20 cellular contexts compared by ENCODE assay signal in genomic region chr1:87140831-87141540, GRCh38.
DNase-seq lines count a peak whose midpoint lies in the region; ATAC-seq and TF ChIP-seq lines count a peak whose summit lies in the region.
"Had no signal": no experiment of that assay in that cellular context is flagged by ENCODE, and none has a peak within 500 bp of the region (broad histone marks: within the 10 kb centered on the region; RNA-seq: fewer than 3 reads in every experiment).

No MANE protein-coding gene starts in this region.

- H3K27me3 ChIP-seq in IMR-90 (ENCODE audit: control insufficient read depth, insufficient read depth, low read length) (peaks cover 3% of the 10 kb centered on the region; the same call in 1 of the 2 replicates), brain microvascular endothelial cell (replicated peaks) (no peaks in the 10 kb centered on the region), lower lobe of right lung (ENCODE audit: low read depth) (no peaks in the 10 kb centered on the region)
- H3K27me3 ChIP-seq: neutrophil, Peyer's patch, right atrium auricular region, uterus had no signal

- in situ Hi-C loops in IMR-90 (cut with MboI; ENCODE audit: low sequenced_read_pairs), result loop anchor here (25.0 kb wide), 1 partner anchor 921 kb away; no protein-coding TSS in a partner anchor
- in situ Hi-C loops in brain microvascular endothelial cell (cut with HindIII; ENCODE audit: low pct_ligation_motif_present, low sequenced_read_pairs), result loop anchor here (25.0 kb wide), 1 partner anchor 821 kb away; no protein-coding TSS in a partner anchor

- H3K79me1 ChIP-seq in IMR-90 (ENCODE audit: low read depth in 1 of 2, low read length in 2 of 2), result no peaks in the 10 kb centered on the region

- WGBS in IMR-90 (ENCODE audit: extremely low coverage in 2 of 2, insufficient read length in 1 of 2), 2 experiments, result no CpG with 5 or more reads among the region's 2 CpGs

- CTCF ChIA-PET in IMR-90 (lab: Yijun Ruan, JAX), result no interaction called here

- TF ChIP-seq CTCF in IMR-90 (conservative IDR thresholded peaks at IDR 0.05; ENCODE audit: low read depth, low read length) (no peak), brain microvascular endothelial cell (IDR thresholded peaks at IDR 0.05; ENCODE audit: low read depth, low read length, missing control alignments) (no peak), lower lobe of right lung (IDR thresholded peaks at IDR 0.05) (no peak)

- H3K18ac ChIP-seq in IMR-90 (ENCODE audit: low read depth, low read length), result no peak overlapping the region

- no peak overlapping the region for H2BK20ac ChIP-seq in IMR-90 (ENCODE audit: low read depth, low read length)

- H3K23ac ChIP-seq in IMR-90 (ENCODE audit: low read depth, low read length), result no peak overlapping the region

- H2AK9ac ChIP-seq in IMR-90 (replicated peaks; ENCODE audit: low read depth, low read length, poor library complexity), result no peak overlapping the region

- no peaks in the 10 kb centered on the region for H4K20me1 ChIP-seq in IMR-90 (ENCODE audit: insufficient read depth, low read length)

- no peak overlapping the region for H3K56ac ChIP-seq in IMR-90 (ENCODE audit: extremely low read depth, insufficient read depth, low read length)

- no peak overlapping the region for H2AFZ ChIP-seq in IMR-90 (replicated peaks; ENCODE audit: low read length, poor library complexity)

- intact Hi-C loops in IMR-90 (cut with micrococcal nuclease) (no loop called here), lower lobe of right lung (cut with DNase I) (no loop called here)

- H3K9me1 ChIP-seq in IMR-90 (ENCODE audit: insufficient read depth, low read length), result no peaks in the 10 kb centered on the region

- no peak overlapping the region for H3K9ac ChIP-seq in IMR-90 (ENCODE audit: low read depth, low read length)

- dilution Hi-C loops in IMR-90 (cut with HindIII; ENCODE audit: low sequenced_read_pairs, unreplicated experiment), result no loop called here

- H3K4me1 ChIP-seq in IMR-90 (ENCODE audit: control insufficient read depth, insufficient read depth, low read length), result no peaks in the 10 kb centered on the region
- H3K4me1 ChIP-seq in lower lobe of right lung, result peaks cover 4% of the 10 kb centered on the region
- H3K4me1 ChIP-seq: Peyer's patch, right atrium auricular region, uterus had no signal

- H3K4me3 ChIP-seq in IMR-90 (ENCODE audit: insufficient read depth, low read depth, low read length) (no peak overlapping the region), brain microvascular endothelial cell (ENCODE audit: low read depth, low read length) (no peak overlapping the region), lower lobe of right lung (no peak overlapping the region)
- H3K4me3 ChIP-seq: K562, Peyer's patch, right atrium auricular region, uterus had no signal

- H3K4me2 ChIP-seq in IMR-90 (ENCODE audit: low read depth, low read length), result no peak overlapping the region

- H3K36me3 ChIP-seq in IMR-90 (ENCODE audit: control insufficient read depth, insufficient read depth, low read length) (no peaks in the 10 kb centered on the region), brain microvascular endothelial cell (replicated peaks) (no peaks in the 10 kb centered on the region), lower lobe of right lung (no peaks in the 10 kb centered on the region)
- H3K36me3 ChIP-seq: neutrophil, Peyer's patch, right atrium auricular region, uterus had no signal

- H2BK5ac ChIP-seq in IMR-90 (ENCODE audit: low read depth, low read length, poor library complexity, severe bottlenecking), result no peak overlapping the region

- TF ChIP-seq POLR2A in IMR-90 (IDR thresholded peaks at IDR 0.05; ENCODE audit: low read depth, low read length), result no peak

- ATAC-seq in IMR-90 (ENCODE audit: low read depth), result no peak; the same call in 1 of the 2 replicates
- peak; percentile 40 to 49 for ATAC-seq in lower lobe of right lung
- ATAC-seq in HG02870 (IDR thresholded peaks at IDR 0.05; ENCODE audit: unreplicated experiment), result no peak
- ATAC-seq: activated T-cell treated with anti-CD3 and anti-CD28 coated beads, Interleukin-2, amount 50 U/mL, for 4 hours; K562; left colon; stimulated activated naive CD8-positive, alpha-beta T cell treated with anti-CD3 and anti-CD28 coated beads, Interleukin-15, amount 100 ng/mL, for 72 hours had no signal

- peak; percentile 22 for DNase-seq in AG20443 (ENCODE audit: low spot score)
- DNase-seq in IMR-90, result peak; percentile 27
- DNase-seq in brain microvascular endothelial cell, result peak; percentile 20
- DNase-seq in lower lobe of right lung, result no peak
- DNase-seq in DMS153 (lab: John Stamatoyannopoulos, UW), result no peak
- DNase-seq in NAMALWA (ENCODE audit: low spot score), result no peak
- no peak for DNase-seq in hepatic stellate cell (ENCODE audit: low spot score)
- DNase-seq: activated CD4-positive, alpha-beta memory T cell treated with anti-CD3 and anti-CD28 coated beads for 36 hours; activated naive CD8-positive, alpha-beta T cell treated with anti-CD3 and anti-CD28 coated beads, Interleukin-2, amount 10 ng/mL, durations not matched to agents 7 days and 5 days; activated T-cell treated with anti-CD3 and anti-CD28 coated beads, Interleukin-2, amount 50 U/mL, for 4 hours; GDM1; hypothalamus; left colon; Peyer's patch; stimulated activated naive CD8-positive, alpha-beta T cell treated with anti-CD3 and anti-CD28 coated beads, Interleukin-15, amount 100 ng/mL, for 72 hours; uterus had no signal

- no peak for TF ChIP-seq RAD21 in IMR-90 (IDR thresholded peaks at IDR 0.05; ENCODE audit: low read length)

- no peak overlapping the region for H4K5ac ChIP-seq in IMR-90 (ENCODE audit: low read depth, low read length)

- H3K9me3 ChIP-seq in IMR-90 (ENCODE audit: control insufficient read depth, insufficient read depth, low read length) (no peaks in the 10 kb centered on the region), lower lobe of right lung (no peaks in the 10 kb centered on the region)
- H3K9me3 ChIP-seq: neutrophil, Peyer's patch, right atrium auricular region, uterus had no signal

- no TSS peak for BruUV-seq in IMR-90 (replicated peaks; lab: Mats Ljungman, UMichigan)

- H3K27ac ChIP-seq in IMR-90 (ENCODE audit: insufficient read depth, low read length), result no peak overlapping the region
- no peak overlapping the region for H3K27ac ChIP-seq in brain microvascular endothelial cell
- no peak overlapping the region for H3K27ac ChIP-seq in lower lobe of right lung
- H3K27ac ChIP-seq: neutrophil, Peyer's patch, right atrium auricular region, uterus had no signal

- no peak overlapping the region for H2BK120ac ChIP-seq in IMR-90 (ENCODE audit: low read depth, low read length)

- no peak overlapping the region for H2BK15ac ChIP-seq in IMR-90 (ENCODE audit: low read depth, low read length)

- no peak overlapping the region for H2AK5ac ChIP-seq in IMR-90 (ENCODE audit: low read depth, low read length)

- H4K8ac ChIP-seq in IMR-90 (ENCODE audit: low read depth in 2 of 2, low read length in 2 of 2), result no peak overlapping the region

- POLR2A ChIA-PET in IMR-90 (lab: Charles Lee; ENCODE audit: unreplicated experiment), result no interaction called here

- H3K14ac ChIP-seq in IMR-90 (replicated peaks; ENCODE audit: low read depth, low read length), result no peak overlapping the region

- H4K91ac ChIP-seq in IMR-90 (ENCODE audit: insufficient read depth, low read depth, low read length), result no peak overlapping the region

- H3K4ac ChIP-seq in IMR-90 (ENCODE audit: low read depth, low read length), result no peak overlapping the region

TF ChIP-seq in IMR-90, 13 proteins besides CTCF, POLR2A, EP300 and RAD21:
- TF ChIP-seq SMC3 (IDR thresholded peaks at IDR 0.05; ENCODE audit: low read depth, low read length) (no peak), FOS (IDR thresholded peaks at IDR 0.05; ENCODE audit: low read depth, low read length) (no peak), BHLHE40 (IDR thresholded peaks at IDR 0.05; ENCODE audit: low read depth, low read length) (no peak), RFX5 (IDR thresholded peaks at IDR 0.05; ENCODE audit: low read depth, low read length) (no peak), ELK1 (IDR thresholded peaks at IDR 0.05; ENCODE audit: borderline replicate concordance, low read depth, low read length) (no peak), MXI1 (IDR thresholded peaks at IDR 0.05; ENCODE audit: borderline replicate concordance, low read depth, low read length) (no peak)

Comparison
In these comparisons a context has a peak if more than half of its experiments do, and no peak if none do; other contexts are left out.
1. DNase-seq: peak in AG20443 (single experiment), IMR-90 (single experiment) and brain microvascular endothelial cell (single experiment); none in lower lobe of right lung (single experiment), DMS153 (single experiment), NAMALWA (single experiment) and hepatic stellate cell (single experiment).
2. ATAC-seq: peak in lower lobe of right lung (2 of 2); none in IMR-90 (single experiment) and HG02870 (single experiment).